Comparison of ENCODE assay signal across 1 cellular context in the genomic region with DNA sequence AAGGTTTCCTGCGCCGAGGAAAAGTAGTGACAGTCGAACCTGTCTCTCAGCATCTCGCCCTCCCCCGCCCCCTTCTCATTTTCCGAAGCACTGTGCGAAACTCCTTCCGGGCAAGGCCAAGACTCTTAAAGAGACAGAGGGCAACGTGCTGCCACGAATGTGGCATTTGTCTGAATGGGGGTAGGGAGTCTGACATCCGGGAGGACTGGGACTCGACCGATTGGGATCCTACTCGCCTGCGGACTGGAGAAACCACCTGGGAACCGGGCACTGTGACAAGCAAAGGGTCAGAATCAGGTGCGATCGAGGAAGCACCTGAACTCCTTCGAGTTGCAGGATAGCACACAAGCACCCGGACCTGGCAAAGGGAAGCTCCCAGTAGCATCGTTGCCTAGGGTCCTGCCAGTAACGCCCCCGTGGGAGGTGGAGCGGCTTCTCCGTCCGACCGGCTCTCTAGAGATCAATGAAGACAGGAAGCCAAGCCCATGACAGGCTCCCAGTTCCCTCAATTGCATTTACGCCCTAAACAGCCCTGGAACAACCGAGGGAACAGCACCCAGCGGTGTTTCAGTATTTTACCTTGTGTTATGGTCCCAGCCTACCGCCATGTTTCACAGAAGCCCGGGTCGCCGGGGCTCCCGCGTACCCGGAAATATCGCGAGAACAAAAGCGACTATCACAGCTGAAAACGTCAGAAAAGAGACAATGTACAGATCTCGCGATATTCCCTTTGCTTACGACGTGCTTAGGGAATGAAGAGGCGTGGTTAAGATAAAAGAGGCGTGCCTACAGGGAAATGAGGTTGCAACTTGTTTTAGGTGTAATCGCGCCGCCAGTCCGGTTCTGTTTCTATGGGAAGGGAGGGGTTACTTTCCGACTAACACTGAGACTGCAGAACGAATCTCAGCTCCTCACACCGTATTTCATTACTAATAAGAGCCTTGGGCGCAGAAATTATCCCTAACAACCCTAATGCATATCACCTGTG.
TF ChIP-seq lines count a peak whose summit lies in the region.

A gene with protein sequence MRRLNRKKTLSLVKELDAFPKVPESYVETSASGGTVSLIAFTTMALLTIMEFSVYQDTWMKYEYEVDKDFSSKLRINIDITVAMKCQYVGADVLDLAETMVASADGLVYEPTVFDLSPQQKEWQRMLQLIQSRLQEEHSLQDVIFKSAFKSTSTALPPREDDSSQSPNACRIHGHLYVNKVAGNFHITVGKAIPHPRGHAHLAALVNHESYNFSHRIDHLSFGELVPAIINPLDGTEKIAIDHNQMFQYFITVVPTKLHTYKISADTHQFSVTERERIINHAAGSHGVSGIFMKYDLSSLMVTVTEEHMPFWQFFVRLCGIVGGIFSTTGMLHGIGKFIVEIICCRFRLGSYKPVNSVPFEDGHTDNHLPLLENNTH (minus strand): TSS at position 637 of the 988 bp plus-strand sequence. CDS start 9,539 bp downstream, outside the sequence.

TF ChIP-seq in HEK293, 187 proteins besides CTCF, POLR2A, EP300 and RAD21 (continued from another document and continues in another):
- TF ChIP-seq ZNF776 (tag by site-specific recombination; IDR thresholded peaks at IDR 0.05; ENCODE audit: borderline replicate concordance) (no peak), ZNF585B (tag by site-specific recombination; IDR thresholded peaks at IDR 0.05) (no peak), ZNF707 (tag by site-specific recombination; IDR thresholded peaks at IDR 0.05) (no peak), ZNF837 (tag by site-specific recombination; IDR thresholded peaks at IDR 0.05) (no peak), ZBTB7A (tag by site-specific recombination; IDR thresholded peaks at IDR 0.05; ENCODE audit: low read depth) (no peak), ZNF596 (tag by site-specific recombination; IDR thresholded peaks at IDR 0.05) (no peak), ZNF423 (tag by site-specific recombination; IDR thresholded peaks at IDR 0.05) (no peak), ZNF501 (tag by site-specific recombination; IDR thresholded peaks at IDR 0.05) (peak; percentile 70), ZNF202 (tag by site-specific recombination; IDR thresholded peaks at IDR 0.05; ENCODE audit: borderline replicate concordance) (no peak), HOXD13 (CRISPR knock-in tag; IDR thresholded peaks at IDR 0.05; ENCODE audit: borderline replicate concordance) (no peak), ZBTB21 (tag by site-specific recombination; IDR thresholded peaks at IDR 0.05) (peak; percentile 80), ZNF239 (tag by site-specific recombination; IDR thresholded peaks at IDR 0.05) (no peak), HOXA7 (CRISPR knock-in tag; IDR thresholded peaks at IDR 0.05; ENCODE audit: borderline replicate concordance) (no peak), HOXC10 (CRISPR knock-in tag; IDR thresholded peaks at IDR 0.05) (no peak), TCF7L2 (IDR thresholded peaks at IDR 0.05; ENCODE audit: borderline replicate concordance, low read depth, low read length) (no peak), ZNF560 (tag by site-specific recombination; IDR thresholded peaks at IDR 0.05; ENCODE audit: borderline replicate concordance) (no peak), ZFHX2 (tag by site-specific recombination; conservative IDR thresholded peaks at IDR 0.05) (peak; percentile 45; the same call in 1 of the 2 replicates), ZNF146 (tag by site-specific recombination; IDR thresholded peaks at IDR 0.05) (no peak), ZNF138 (tag by site-specific recombination; IDR thresholded peaks at IDR 0.05; ENCODE audit: borderline replicate concordance) (no peak), FEZF1 (tag by site-specific recombination; IDR thresholded peaks at IDR 0.05) (no peak), ZNF266 (tag by site-specific recombination; IDR thresholded peaks at IDR 0.05; ENCODE audit: low read depth) (no peak), ZNF48 (tag by site-specific recombination; IDR thresholded peaks at IDR 0.05) (no peak), ZNF600 (tag by site-specific recombination; IDR thresholded peaks at IDR 0.05) (peak; percentile 82), ZNF404 (tag by site-specific recombination; IDR thresholded peaks at IDR 0.05) (no peak), ZNF214 (tag by site-specific recombination; IDR thresholded peaks at IDR 0.05; ENCODE audit: borderline replicate concordance) (no peak), GLI4 (tag by site-specific recombination; IDR thresholded peaks at IDR 0.05) (no peak), ZNF426 (tag by site-specific recombination; IDR thresholded peaks at IDR 0.05) (no peak), ZNF341 (tag by site-specific recombination; IDR thresholded peaks at IDR 0.05; ENCODE audit: low read depth) (0 out of 2 replicates have a peak, but pooled peaks have one; percentile 20), ZNF555 (tag by site-specific recombination; conservative IDR thresholded peaks at IDR 0.05) (no peak), ZNF248 (tag by site-specific recombination; IDR thresholded peaks at IDR 0.05) (no peak), KLF8 (tag by site-specific recombination; IDR thresholded peaks at IDR 0.05) (peak; percentile 59; the same call in 1 of the 2 replicates), ZNF133 (tag by site-specific recombination; IDR thresholded peaks at IDR 0.05) (no peak), ZNF544 (tag by site-specific recombination; IDR thresholded peaks at IDR 0.05) (no peak), MEIS1 (CRISPR knock-in tag; IDR thresholded peaks at IDR 0.05; ENCODE audit: borderline replicate concordance) (no peak), ZNF510 (tag by site-specific recombination; IDR thresholded peaks at IDR 0.05; ENCODE audit: insufficient replicate concordance) (no peak), ZNF112 (tag by site-specific recombination; IDR thresholded peaks at IDR 0.05) (no peak), ZNF529 (tag by site-specific recombination; IDR thresholded peaks at IDR 0.05; ENCODE audit: insufficient replicate concordance) (no peak), GLIS1 (tag by site-specific recombination; IDR thresholded peaks at IDR 0.05) (peak; percentile 12), ZNF132 (tag by site-specific recombination; IDR thresholded peaks at IDR 0.05; ENCODE audit: borderline replicate concordance) (no peak), ZNF701 (tag by site-specific recombination; IDR thresholded peaks at IDR 0.05) (no peak), ZNF571 (tag by site-specific recombination; IDR thresholded peaks at IDR 0.05) (no peak)
- TF ChIP-seq, protein P1, sequence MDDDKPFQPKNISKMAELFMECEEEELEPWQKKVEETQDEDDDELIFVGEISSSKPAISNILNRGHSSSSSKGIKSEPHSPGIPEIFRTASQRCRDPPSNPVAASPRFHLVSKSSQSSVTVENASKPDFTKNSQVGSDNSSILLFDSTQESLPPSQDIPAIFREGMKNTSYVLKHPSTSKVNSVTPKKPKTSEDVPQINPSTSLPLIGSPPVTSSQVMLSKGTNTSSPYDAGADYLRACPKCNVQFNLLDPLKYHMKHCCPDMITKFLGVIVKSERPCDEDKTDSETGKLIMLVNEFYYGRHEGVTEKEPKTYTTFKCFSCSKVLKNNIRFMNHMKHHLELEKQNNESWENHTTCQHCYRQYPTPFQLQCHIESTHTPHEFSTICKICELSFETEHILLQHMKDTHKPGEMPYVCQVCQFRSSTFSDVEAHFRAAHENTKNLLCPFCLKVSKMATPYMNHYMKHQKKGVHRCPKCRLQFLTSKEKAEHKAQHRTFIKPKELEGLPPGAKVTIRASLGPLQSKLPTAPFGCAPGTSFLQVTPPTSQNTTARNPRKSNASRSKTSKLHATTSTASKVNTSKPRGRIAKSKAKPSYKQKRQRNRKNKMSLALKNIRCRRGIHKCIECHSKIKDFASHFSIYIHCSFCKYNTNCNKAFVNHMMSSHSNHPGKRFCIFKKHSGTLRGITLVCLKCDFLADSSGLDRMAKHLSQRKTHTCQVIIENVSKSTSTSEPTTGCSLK (tag by site-specific recombination; IDR thresholded peaks at IDR 0.05), result no peak
- TF ChIP-seq, protein P2, sequence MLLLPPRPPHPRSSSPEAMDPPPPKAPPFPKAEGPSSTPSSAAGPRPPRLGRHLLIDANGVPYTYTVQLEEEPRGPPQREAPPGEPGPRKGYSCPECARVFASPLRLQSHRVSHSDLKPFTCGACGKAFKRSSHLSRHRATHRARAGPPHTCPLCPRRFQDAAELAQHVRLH (tag by site-specific recombination; IDR thresholded peaks at IDR 0.05), result no peak
- TF ChIP-seq, protein P3, sequence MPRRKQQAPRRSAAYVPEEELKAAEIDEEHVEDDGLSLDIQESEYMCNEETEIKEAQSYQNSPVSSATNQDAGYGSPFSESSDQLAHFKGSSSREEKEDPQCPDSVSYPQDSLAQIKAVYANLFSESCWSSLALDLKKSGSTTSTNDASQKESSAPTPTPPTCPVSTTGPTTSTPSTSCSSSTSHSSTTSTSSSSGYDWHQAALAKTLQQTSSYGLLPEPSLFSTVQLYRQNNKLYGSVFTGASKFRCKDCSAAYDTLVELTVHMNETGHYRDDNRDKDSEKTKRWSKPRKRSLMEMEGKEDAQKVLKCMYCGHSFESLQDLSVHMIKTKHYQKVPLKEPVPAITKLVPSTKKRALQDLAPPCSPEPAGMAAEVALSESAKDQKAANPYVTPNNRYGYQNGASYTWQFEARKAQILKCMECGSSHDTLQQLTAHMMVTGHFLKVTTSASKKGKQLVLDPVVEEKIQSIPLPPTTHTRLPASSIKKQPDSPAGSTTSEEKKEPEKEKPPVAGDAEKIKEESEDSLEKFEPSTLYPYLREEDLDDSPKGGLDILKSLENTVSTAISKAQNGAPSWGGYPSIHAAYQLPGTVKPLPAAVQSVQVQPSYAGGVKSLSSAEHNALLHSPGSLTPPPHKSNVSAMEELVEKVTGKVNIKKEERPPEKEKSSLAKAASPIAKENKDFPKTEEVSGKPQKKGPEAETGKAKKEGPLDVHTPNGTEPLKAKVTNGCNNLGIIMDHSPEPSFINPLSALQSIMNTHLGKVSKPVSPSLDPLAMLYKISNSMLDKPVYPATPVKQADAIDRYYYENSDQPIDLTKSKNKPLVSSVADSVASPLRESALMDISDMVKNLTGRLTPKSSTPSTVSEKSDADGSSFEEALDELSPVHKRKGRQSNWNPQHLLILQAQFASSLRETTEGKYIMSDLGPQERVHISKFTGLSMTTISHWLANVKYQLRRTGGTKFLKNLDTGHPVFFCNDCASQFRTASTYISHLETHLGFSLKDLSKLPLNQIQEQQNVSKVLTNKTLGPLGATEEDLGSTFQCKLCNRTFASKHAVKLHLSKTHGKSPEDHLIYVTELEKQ (tag by site-specific recombination; IDR thresholded peaks at IDR 0.05; ENCODE audit: borderline replicate concordance), result no peak
- TF ChIP-seq, protein P4, sequence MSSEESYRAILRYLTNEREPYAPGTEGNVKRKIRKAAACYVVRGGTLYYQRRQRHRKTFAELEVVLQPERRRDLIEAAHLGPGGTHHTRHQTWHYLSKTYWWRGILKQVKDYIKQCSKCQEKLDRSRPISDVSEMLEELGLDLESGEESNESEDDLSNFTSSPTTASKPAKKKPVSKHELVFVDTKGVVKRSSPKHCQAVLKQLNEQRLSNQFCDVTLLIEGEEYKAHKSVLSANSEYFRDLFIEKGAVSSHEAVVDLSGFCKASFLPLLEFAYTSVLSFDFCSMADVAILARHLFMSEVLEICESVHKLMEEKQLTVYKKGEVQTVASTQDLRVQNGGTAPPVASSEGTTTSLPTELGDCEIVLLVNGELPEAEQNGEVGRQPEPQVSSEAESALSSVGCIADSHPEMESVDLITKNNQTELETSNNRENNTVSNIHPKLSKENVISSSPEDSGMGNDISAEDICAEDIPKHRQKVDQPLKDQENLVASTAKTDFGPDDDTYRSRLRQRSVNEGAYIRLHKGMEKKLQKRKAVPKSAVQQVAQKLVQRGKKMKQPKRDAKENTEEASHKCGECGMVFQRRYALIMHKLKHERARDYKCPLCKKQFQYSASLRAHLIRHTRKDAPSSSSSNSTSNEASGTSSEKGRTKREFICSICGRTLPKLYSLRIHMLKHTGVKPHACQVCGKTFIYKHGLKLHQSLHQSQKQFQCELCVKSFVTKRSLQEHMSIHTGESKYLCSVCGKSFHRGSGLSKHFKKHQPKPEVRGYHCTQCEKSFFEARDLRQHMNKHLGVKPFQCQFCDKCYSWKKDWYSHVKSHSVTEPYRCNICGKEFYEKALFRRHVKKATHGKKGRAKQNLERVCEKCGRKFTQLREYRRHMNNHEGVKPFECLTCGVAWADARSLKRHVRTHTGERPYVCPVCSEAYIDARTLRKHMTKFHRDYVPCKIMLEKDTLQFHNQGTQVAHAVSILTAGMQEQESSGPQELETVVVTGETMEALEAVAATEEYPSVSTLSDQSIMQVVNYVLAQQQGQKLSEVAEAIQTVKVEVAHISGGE (tag by site-specific recombination; conservative IDR thresholded peaks at IDR 0.05; ENCODE audit: low read depth), result peak; percentile 85
- TF ChIP-seq, protein P5, sequence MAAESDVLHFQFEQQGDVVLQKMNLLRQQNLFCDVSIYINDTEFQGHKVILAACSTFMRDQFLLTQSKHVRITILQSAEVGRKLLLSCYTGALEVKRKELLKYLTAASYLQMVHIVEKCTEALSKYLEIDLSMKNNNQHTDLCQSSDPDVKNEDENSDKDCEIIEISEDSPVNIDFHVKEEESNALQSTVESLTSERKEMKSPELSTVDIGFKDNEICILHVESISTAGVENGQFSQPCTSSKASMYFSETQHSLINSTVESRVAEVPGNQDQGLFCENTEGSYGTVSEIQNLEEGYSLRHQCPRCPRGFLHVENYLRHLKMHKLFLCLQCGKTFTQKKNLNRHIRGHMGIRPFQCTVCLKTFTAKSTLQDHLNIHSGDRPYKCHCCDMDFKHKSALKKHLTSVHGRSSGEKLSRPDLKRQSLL (tag by site-specific recombination; IDR thresholded peaks at IDR 0.05), result no peak
- TF ChIP-seq, protein P6, sequence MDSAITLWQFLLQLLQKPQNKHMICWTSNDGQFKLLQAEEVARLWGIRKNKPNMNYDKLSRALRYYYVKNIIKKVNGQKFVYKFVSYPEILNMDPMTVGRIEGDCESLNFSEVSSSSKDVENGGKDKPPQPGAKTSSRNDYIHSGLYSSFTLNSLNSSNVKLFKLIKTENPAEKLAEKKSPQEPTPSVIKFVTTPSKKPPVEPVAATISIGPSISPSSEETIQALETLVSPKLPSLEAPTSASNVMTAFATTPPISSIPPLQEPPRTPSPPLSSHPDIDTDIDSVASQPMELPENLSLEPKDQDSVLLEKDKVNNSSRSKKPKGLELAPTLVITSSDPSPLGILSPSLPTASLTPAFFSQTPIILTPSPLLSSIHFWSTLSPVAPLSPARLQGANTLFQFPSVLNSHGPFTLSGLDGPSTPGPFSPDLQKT (IDR thresholded peaks at IDR 0.05; ENCODE audit: borderline replicate concordance, low read depth, low read length), result no peak
- TF ChIP-seq, protein P7, sequence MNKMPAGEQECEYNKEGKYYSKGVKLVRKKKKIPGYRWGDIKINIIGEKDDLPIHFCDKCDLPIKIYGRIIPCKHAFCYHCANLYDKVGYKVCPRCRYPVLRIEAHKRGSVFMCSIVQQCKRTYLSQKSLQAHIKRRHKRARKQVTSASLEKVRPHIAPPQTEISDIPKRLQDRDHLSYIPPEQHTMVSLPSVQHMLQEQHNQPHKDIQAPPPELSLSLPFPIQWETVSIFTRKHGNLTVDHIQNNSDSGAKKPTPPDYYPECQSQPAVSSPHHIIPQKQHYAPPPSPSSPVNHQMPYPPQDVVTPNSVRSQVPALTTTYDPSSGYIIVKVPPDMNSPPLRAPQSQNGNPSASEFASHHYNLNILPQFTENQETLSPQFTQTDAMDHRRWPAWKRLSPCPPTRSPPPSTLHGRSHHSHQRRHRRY (tag by site-specific recombination; IDR thresholded peaks at IDR 0.05), result no peak
- TF ChIP-seq, protein P8, sequence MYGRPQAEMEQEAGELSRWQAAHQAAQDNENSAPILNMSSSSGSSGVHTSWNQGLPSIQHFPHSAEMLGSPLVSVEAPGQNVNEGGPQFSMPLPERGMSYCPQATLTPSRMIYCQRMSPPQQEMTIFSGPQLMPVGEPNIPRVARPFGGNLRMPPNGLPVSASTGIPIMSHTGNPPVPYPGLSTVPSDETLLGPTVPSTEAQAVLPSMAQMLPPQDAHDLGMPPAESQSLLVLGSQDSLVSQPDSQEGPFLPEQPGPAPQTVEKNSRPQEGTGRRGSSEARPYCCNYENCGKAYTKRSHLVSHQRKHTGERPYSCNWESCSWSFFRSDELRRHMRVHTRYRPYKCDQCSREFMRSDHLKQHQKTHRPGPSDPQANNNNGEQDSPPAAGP (tag by site-specific recombination; IDR thresholded peaks at IDR 0.05), result no peak
